Comparison of ENCODE assay signal across 9 cellular contexts in the genomic region with DNA sequence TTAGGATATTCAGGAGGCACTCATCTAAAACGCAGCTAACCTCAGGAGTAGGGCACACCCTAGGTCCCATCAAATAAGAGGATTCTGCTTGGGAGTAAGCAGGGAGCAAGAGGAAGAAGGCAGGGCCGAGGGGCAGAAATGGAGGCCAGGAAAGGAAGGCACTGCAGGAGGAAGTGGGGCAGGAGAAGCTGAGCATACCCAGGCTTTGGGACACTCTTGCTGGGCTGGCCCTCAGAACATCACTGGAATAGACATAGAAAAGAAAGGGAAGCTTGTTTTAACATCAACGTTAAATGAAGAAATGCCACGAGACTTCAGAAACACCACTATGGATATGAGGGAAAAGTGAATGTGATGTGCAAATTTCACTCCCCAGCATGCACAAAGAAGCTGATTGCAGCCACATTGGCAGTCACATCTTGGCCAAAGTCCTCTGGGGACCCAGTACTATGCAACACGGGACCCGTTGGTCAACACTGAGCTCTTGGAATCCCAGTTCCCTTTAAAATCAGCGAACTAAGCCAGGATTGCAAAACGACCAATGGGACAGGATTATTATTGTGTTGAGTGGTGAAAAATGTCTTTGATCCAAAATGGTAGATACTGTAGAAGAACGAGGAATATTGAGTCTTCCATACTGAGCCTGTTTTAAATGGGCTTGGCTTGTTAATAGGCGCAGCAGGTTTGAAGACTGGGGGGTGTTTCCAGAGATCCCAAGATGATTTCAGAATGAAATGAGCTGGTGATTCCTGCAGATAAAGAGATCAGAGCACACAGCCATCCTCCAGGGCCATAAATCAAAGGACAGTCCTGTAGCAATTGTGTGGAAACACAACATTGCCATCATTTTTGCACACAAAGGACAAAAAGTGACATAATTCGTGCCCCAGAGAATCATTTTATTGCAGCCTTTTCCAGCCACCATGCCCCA.
DNase-seq lines count a peak whose midpoint lies in the region; ATAC-seq and TF ChIP-seq lines count a peak whose summit lies in the region.
"Had no signal": no experiment of that assay in that cellular context is flagged by ENCODE, and none has a peak within 500 bp of the region (broad histone marks: within the 10 kb centered on the region; RNA-seq: fewer than 3 reads in every experiment).

No MANE protein-coding gene starts in this region.

- peak overlapping the region; percentile 97 to 99 for H3K4ac ChIP-seq in mesenchymal stem cell (ENCODE audit: low read depth in 1 of 2, low read length in 2 of 2)

- no peak for TF ChIP-seq CTCF in colonic mucosa (IDR thresholded peaks at IDR 0.05)
- TF ChIP-seq CTCF in thyroid gland (IDR thresholded peaks at IDR 0.05): no peak

- H3K23ac ChIP-seq in mesenchymal stem cell (ENCODE audit: low read length in 2 of 2): no peak overlapping the region

- no peak overlapping the region for H2BK5ac ChIP-seq in mesenchymal stem cell (ENCODE audit: low read depth, low read length, poor library complexity, severe bottlenecking)

- intact Hi-C loops in colonic mucosa (cut with DNase I): no loop called here
- intact Hi-C loops in thyroid gland (cut with DNase I): no loop called here

- H3K9me3 ChIP-seq in colonic mucosa (no peaks in the 10 kb centered on the region), mesenchymal stem cell (ENCODE audit: control insufficient read depth, low read length) (no peaks in the 10 kb centered on the region), thyroid gland (no peaks in the 10 kb centered on the region)

- H3K4me3 Mint-ChIP-seq in stimulated activated naive CD8-positive, alpha-beta T cell treated with anti-CD3 and anti-CD28 coated beads, Interleukin-15, Interleukin-2, amounts not matched to agents 100 ng/mL and 50 ng/mL, for 24 hours: no peak overlapping the region

- H3K4me2 ChIP-seq in mesenchymal stem cell (ENCODE audit: low read length, poor library complexity, severe bottlenecking): no peak overlapping the region

- H2BK12ac ChIP-seq in mesenchymal stem cell (ENCODE audit: low read length in 2 of 2): peak overlapping the region; percentile 99 to 100

- no peak for TF ChIP-seq POLR2A in thyroid gland (IDR thresholded peaks at IDR 0.05)

- H3K36me3 Mint-ChIP-seq in stimulated activated naive CD8-positive, alpha-beta T cell treated with anti-CD3 and anti-CD28 coated beads, Interleukin-15, Interleukin-2, amounts not matched to agents 100 ng/mL and 50 ng/mL, for 24 hours (ENCODE audit: low read depth): peaks cover 8% of the 10 kb centered on the region

- H2AK5ac ChIP-seq in mesenchymal stem cell (ENCODE audit: low read length, severe bottlenecking): peak overlapping the region; percentile 82

- no peaks in the 10 kb centered on the region for H3K27me3 ChIP-seq in colonic mucosa
- no peaks in the 10 kb centered on the region for H3K27me3 ChIP-seq in mesenchymal stem cell (ENCODE audit: control insufficient read depth in 1 of 2, insufficient read depth in 1 of 2, low read length in 2 of 2)
- H3K27me3 ChIP-seq in thyroid gland: no peaks in the 10 kb centered on the region

- peaks cover 35% of the 10 kb centered on the region for H3K4me1 ChIP-seq in colonic mucosa
- H3K4me1 ChIP-seq in mesenchymal stem cell (ENCODE audit: control insufficient read depth, insufficient read depth, low read depth, low read length): peaks cover 42% of the 10 kb centered on the region
- peaks cover 28 to 82% of the 10 kb centered on the region in 2 donors for H3K4me1 ChIP-seq in thyroid gland

- H3K4me3 ChIP-seq in colonic mucosa (no peak overlapping the region), mesenchymal stem cell (ENCODE audit: insufficient read depth in 1 of 2, low read depth in 1 of 2, low read length in 2 of 2) (no peak overlapping the region), thyroid gland (replicated peaks in 1 of 3) (no peak overlapping the region)

- peak overlapping the region; percentile 99 for H2BK120ac ChIP-seq in mesenchymal stem cell (ENCODE audit: low read depth, low read length)

- H3K27ac Mint-ChIP-seq in stimulated activated naive CD8-positive, alpha-beta T cell treated with anti-CD3 and anti-CD28 coated beads, Interleukin-15, Interleukin-2, amounts not matched to agents 100 ng/mL and 50 ng/mL, for 24 hours: peak overlapping the region; percentile 76

- peak overlapping the region; percentile 97 to 99 for H3K18ac ChIP-seq in mesenchymal stem cell (ENCODE audit: low read depth in 1 of 2, low read length in 2 of 2)

- no peaks in the 10 kb centered on the region for H3K9me3 Mint-ChIP-seq in stimulated activated naive CD8-positive, alpha-beta T cell treated with anti-CD3 and anti-CD28 coated beads, Interleukin-15, Interleukin-2, amounts not matched to agents 100 ng/mL and 50 ng/mL, for 24 hours

- no peak for ATAC-seq in stimulated activated naive CD8-positive, alpha-beta T cell treated with anti-CD3 and anti-CD28 coated beads, Interleukin-15, Interleukin-2, amounts not matched to agents 100 U/mL and 50 U/mL, for 24 hours
- no peak for ATAC-seq in GM19328 (IDR thresholded peaks at IDR 0.05; ENCODE audit: unreplicated experiment)

- H2BK15ac ChIP-seq in mesenchymal stem cell (ENCODE audit: low read depth, poor library complexity, severe bottlenecking): peak overlapping the region; percentile 96

- no peak overlapping the region for H2AFZ ChIP-seq in mesenchymal stem cell (ENCODE audit: low read depth, low read length)

- no peaks in the 10 kb centered on the region for H3K27me3 Mint-ChIP-seq in stimulated activated naive CD8-positive, alpha-beta T cell treated with anti-CD3 and anti-CD28 coated beads, Interleukin-15, Interleukin-2, amounts not matched to agents 100 ng/mL and 50 ng/mL, for 24 hours

- no peaks in the 10 kb centered on the region for H3K36me3 ChIP-seq in colonic mucosa
- H3K36me3 ChIP-seq in mesenchymal stem cell (ENCODE audit: control insufficient read depth in 1 of 2, insufficient read depth in 2 of 2, low read depth in 1 of 2, low read length in 2 of 2): no peaks in the 10 kb centered on the region
- no peaks in the 10 kb centered on the region for H3K36me3 ChIP-seq in thyroid gland

- H3K14ac ChIP-seq in mesenchymal stem cell (ENCODE audit: low read length in 2 of 2): peak overlapping the region; percentile 46 to 63

- peak overlapping the region; percentile 100 for H4K91ac ChIP-seq in mesenchymal stem cell (ENCODE audit: low read length)

- H3K79me1 ChIP-seq in mesenchymal stem cell (replicated peaks; ENCODE audit: low read length, poor library complexity, severe bottlenecking): no peaks in the 10 kb centered on the region

- H3K9ac ChIP-seq in colonic mucosa (ENCODE audit: low read depth in 2 of 2, low read length in 2 of 2) (peak overlapping the region in 1 of 2 donors; percentile 48), mesenchymal stem cell (ENCODE audit: low read length) (peak overlapping the region; percentile 66)

- DNase-seq in stimulated activated naive CD8-positive, alpha-beta T cell treated with anti-CD3 and anti-CD28 coated beads, Interleukin-15, Interleukin-2, amounts not matched to agents 100 U/mL and 50 U/mL, for 24 hours: no peak
- no peak for DNase-seq in colonic mucosa
- DNase-seq in mesenchymal stem cell: no peak
- no peak for DNase-seq in thyroid gland
- no peak for DNase-seq in activated CD4-positive, alpha-beta T cell treated with anti-CD3 and anti-CD28 coated beads, Interleukin-2, amount 50 U/mL, for 48 hours
- DNase-seq in UCSD-AML1 (lab: John Stamatoyannopoulos, UW; ENCODE audit: unreplicated experiment): no peak
- DNase-seq: RPMI8226 had no signal

- 95% methylated on average over 11 of the region's 11 CpGs for WGBS in mesenchymal stem cell
- WGBS in thyroid gland, 2 donors: 87 to 88% methylated on average over 11 of the region's 11 CpGs

- H4K8ac ChIP-seq in mesenchymal stem cell (ENCODE audit: low read length): peak overlapping the region; percentile 98

- H3K4me1 Mint-ChIP-seq in stimulated activated naive CD8-positive, alpha-beta T cell treated with anti-CD3 and anti-CD28 coated beads, Interleukin-15, Interleukin-2, amounts not matched to agents 100 ng/mL and 50 ng/mL, for 24 hours (ENCODE audit: low read depth): peaks cover 97% of the 10 kb centered on the region

- H3K27ac ChIP-seq in colonic mucosa (peak overlapping the region; percentile 90), mesenchymal stem cell (ENCODE audit: low read length, poor library complexity, severe bottlenecking) (no peak overlapping the region), thyroid gland (peak overlapping the region in 1 of 3 donors; percentile 68)
